ENCODE assay signal across 10 cellular contexts in the genomic region with DNA sequence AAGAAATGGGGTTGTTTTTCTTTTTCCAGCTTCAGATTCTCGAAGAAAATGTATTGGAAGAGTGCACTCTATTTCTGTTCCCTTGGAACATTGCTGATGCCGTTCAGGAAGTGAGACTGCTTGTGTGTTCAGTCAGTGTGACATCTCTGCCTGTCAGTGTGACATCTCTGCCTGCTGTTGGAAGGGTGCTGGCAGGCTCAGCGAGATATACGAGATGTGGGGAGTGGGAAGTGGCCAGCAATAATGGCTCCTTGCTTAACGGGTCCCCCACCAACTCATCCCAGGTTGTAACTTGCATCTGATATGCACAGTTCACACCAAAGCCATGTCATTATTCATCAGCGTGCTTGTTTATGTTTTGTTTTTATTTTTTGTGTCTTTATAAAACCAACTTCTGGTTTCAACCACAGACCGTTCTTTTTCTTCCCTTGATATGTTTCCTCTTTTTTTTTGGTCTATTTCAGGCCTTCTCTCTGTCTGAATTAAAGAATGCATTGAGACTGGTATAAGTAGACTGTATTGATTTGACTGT.
DNase-seq lines count a peak whose midpoint lies in the region; ATAC-seq and TF ChIP-seq lines count a peak whose summit lies in the region.
"Had no signal": no experiment of that assay in that cellular context is flagged by ENCODE, and none has a peak within 500 bp of the region (broad histone marks: within the 10 kb centered on the region; RNA-seq: fewer than 3 reads in every experiment).

No MANE protein-coding gene starts in this region.

- H3K79me2 ChIP-seq in SU-DHL-6 (ENCODE audit: insufficient read depth, low read length), result no peaks in the 10 kb centered on the region
- peaks cover 57% of the 10 kb centered on the region for H3K79me2 ChIP-seq in smooth muscle cell (ENCODE audit: low read depth)
- H3K79me2 ChIP-seq: parathyroid adenoma had no signal

- POLR2A ChIA-PET in RWPE1 (lab: Yijun Ruan, JAX; ENCODE audit: low non-redundant PET), result no interaction called here

- H3K9ac ChIP-seq in SU-DHL-6 (ENCODE audit: low read length) (no peak overlapping the region), smooth muscle cell (ENCODE audit: low read depth) (no peak overlapping the region)
- H3K9ac ChIP-seq: KMS-11, parathyroid adenoma had no signal

- H3K4me1 ChIP-seq in smooth muscle cell (ENCODE audit: low read depth), result peaks cover 27% of the 10 kb centered on the region
- H3K4me1 ChIP-seq: parathyroid adenoma had no signal

- H4K20me1 ChIP-seq in SU-DHL-6 (ENCODE audit: low read depth, low read length), result no peaks in the 10 kb centered on the region
- H4K20me1 ChIP-seq in smooth muscle cell (ENCODE audit: low read depth), result peaks cover 88% of the 10 kb centered on the region

- ATAC-seq in GM18870 (IDR thresholded peaks at IDR 0.05; ENCODE audit: unreplicated experiment) (peak; percentile 45), HG02623 (IDR thresholded peaks at IDR 0.05; ENCODE audit: unreplicated experiment) (peak; percentile 38), sciatic nerve (peak; percentile 38)

- WGBS in smooth muscle cell (ENCODE audit: low lambda C conversion rate), result 69% methylated on average over 7 of the region's 7 CpGs

- CTCF ChIA-PET in RWPE1 (lab: Yijun Ruan, JAX), result no interaction called here

- H3K36me3 ChIP-seq in SU-DHL-6 (ENCODE audit: low read length) (no peaks in the 10 kb centered on the region), smooth muscle cell (ENCODE audit: low read depth) (no peaks in the 10 kb centered on the region)
- H3K36me3 ChIP-seq: cardiac muscle cell had no signal

- H3F3A ChIP-seq in SU-DHL-6 (ENCODE audit: insufficient read depth) (no peaks in the 10 kb centered on the region), smooth muscle cell (ENCODE audit: low read depth) (peaks cover 17% of the 10 kb centered on the region)

- H2AFZ ChIP-seq in SU-DHL-6 (ENCODE audit: low read depth, low read length, severe bottlenecking) (no peak overlapping the region), smooth muscle cell (ENCODE audit: low read depth) (no peak overlapping the region)
- H2AFZ ChIP-seq: parathyroid adenoma had no signal

- no peak overlapping the region for H3K4me3 ChIP-seq in SU-DHL-6 (ENCODE audit: insufficient read depth, low read length, poor library complexity, severe bottlenecking)
- H3K4me3 ChIP-seq in smooth muscle cell, result no peak overlapping the region
- H3K4me3 ChIP-seq: cardiac muscle cell had no signal

- no peak for TF ChIP-seq CTCF in SU-DHL-6 (IDR thresholded peaks at IDR 0.05; ENCODE audit: insufficient read depth, low read length, poor library complexity, severe bottlenecking)
- TF ChIP-seq CTCF in RWPE1 (conservative IDR thresholded peaks at IDR 0.05; ENCODE audit: low read depth), result no peak
- TF ChIP-seq CTCF in smooth muscle cell (IDR thresholded peaks at IDR 0.05; ENCODE audit: borderline replicate concordance, insufficient read depth, poor library complexity, severe bottlenecking), result no peak

- H3K27me3 ChIP-seq in SU-DHL-6 (ENCODE audit: low read length) (no peaks in the 10 kb centered on the region), smooth muscle cell (ENCODE audit: low read depth) (no peaks in the 10 kb centered on the region)
- H3K27me3 ChIP-seq: cardiac muscle cell had no signal

- peak overlapping the region; percentile 36 for H3K4me2 ChIP-seq in SU-DHL-6 (ENCODE audit: low read depth, low read length, poor library complexity, severe bottlenecking)
- H3K4me2 ChIP-seq in smooth muscle cell, result no peak overlapping the region
- H3K4me2 ChIP-seq: KMS-11 had no signal

- DNase-seq in sciatic nerve (ENCODE audit: low spot score) (no peak), RWPE1 (ENCODE audit: low spot score) (no peak), smooth muscle cell (lab: John Stamatoyannopoulos, UW; ENCODE audit: unreplicated experiment) (no peak), posterior vena cava (ENCODE audit: low spot score) (no peak)

- no peak overlapping the region for H3K27ac ChIP-seq in SU-DHL-6 (ENCODE audit: low read depth, low read length)
- H3K27ac ChIP-seq in RWPE1, result no peak overlapping the region
- no peak overlapping the region for H3K27ac ChIP-seq in smooth muscle cell (ENCODE audit: low read depth)
- H3K27ac ChIP-seq: cardiac muscle cell, KMS-11, parathyroid adenoma had no signal

- H3K9me3 ChIP-seq in SU-DHL-6 (ENCODE audit: insufficient read depth, low read length) (no peaks in the 10 kb centered on the region), smooth muscle cell (replicated peaks; ENCODE audit: low read depth) (no peaks in the 10 kb centered on the region)

- no peaks in the 10 kb centered on the region for H3K9me2 ChIP-seq in SU-DHL-6 (replicated peaks; ENCODE audit: insufficient read depth, low read length)

- intact Hi-C loops in sciatic nerve (cut with DNase I) (no loop called here), posterior vena cava (cut with DNase I) (no loop called here)
